ENCODE assay signal across 8 cellular contexts in the genomic region with DNA sequence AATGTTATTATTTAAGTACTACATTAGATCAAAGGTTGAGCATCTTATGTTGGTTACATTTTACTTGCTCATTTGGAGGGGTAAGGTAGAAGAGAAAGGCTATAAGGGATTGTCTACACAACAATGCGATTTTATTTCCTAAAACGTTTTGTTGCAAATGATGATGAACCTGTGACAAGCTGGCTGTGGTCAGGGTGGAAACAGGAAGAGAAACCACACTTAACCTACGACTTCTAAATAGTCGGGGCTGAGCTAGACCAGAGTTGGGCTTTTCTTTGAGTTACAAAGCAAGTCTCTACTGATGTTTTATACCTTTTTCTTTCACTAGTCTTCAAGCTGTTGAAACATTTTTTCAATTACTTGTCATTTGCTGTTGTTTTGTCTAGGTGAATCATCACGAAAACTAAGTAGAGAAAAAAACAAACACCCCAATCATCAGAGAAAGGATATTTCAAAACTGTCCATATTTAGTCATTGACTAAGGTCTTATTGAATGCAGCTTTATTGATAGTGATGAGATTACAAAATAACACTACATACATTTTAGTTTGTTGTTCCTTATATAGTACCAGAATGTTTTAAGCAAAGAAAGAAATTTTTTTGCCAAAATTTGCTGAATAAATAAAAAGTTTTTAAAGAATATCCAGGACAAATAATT. TPM values are rescaled to one million over a fixed set of nuclear protein-coding genes. Genes with fewer than 3 reads are reported as not detected.
DNase-seq lines count a peak whose midpoint lies in the region; ATAC-seq lines count a peak whose summit lies in the region.

No MANE protein-coding gene starts in this region.

- H3K4me1 Mint-ChIP-seq in T-cell (peaks cover 26 to 40% (median 34%) of the 10 kb centered on the region in 3 donors), memory B cell (peaks cover 34% of the 10 kb centered on the region)

- ATAC-seq in activated CD4-positive, CD25-positive, alpha-beta regulatory T cell treated with anti-CD3 and anti-CD28 coated beads, Interleukin-2, amount 50 U/mL, for 24 hours = peak; percentile 51 to 55
- ATAC-seq in HG03103 (IDR thresholded peaks at IDR 0.05; ENCODE audit: low read depth, unreplicated experiment) (peak; percentile 70), T-cell (replicated peaks in 1 of 4) (peak; percentile 29 to 39 (median 34)), memory B cell (ENCODE audit: low read depth) (peak; percentile 51)

- peak overlapping the region; percentile 88 to 95 for H3K27ac Mint-ChIP-seq in T-cell
- H3K27ac Mint-ChIP-seq in memory B cell = peak overlapping the region; percentile 85

- no peaks in the 10 kb centered on the region for H3K27me3 Mint-ChIP-seq in T-cell
- H3K27me3 Mint-ChIP-seq in memory B cell = no peaks in the 10 kb centered on the region

- CTCF ChIA-PET in T-cell (lab: Charles Lee) = interaction anchor here (0.7 to 1.7 kb wide), 6 partner anchors 79 to 762 kb away, joined by 3 to 6 read pairs (median 4); no protein-coding TSS in a partner anchor

- H3K4me3 Mint-ChIP-seq in T-cell (peak overlapping the region; percentile 10 to 34 (median 28)), memory B cell (peak overlapping the region; percentile 58)

- H3K36me3 Mint-ChIP-seq in T-cell (no peaks in the 10 kb centered on the region), memory B cell (no peaks in the 10 kb centered on the region)

- H3K9me3 Mint-ChIP-seq in T-cell (no peaks in the 10 kb centered on the region), memory B cell (no peaks in the 10 kb centered on the region)

- POLR2A ChIA-PET in T-cell (lab: Charles Lee) = no interaction called here

- no peak for DNase-seq in activated CD4-positive, CD25-positive, alpha-beta regulatory T cell treated with anti-CD3 and anti-CD28 coated beads, Interleukin-2, amount 50 U/mL, for 72 hours
- DNase-seq in T-cell (peak in 32 of 34 experiments; percentile 1 to 54 (median 30)), memory B cell (ENCODE audit: low spot score in 2 of 2) (peak in 1 of 2 donors; percentile 55), NCI-H510A (lab: John Stamatoyannopoulos, UW) (no peak), anterior cingulate cortex (lab: John Stamatoyannopoulos, UW) (no peak), NCI-H1694 (lab: John Stamatoyannopoulos, UW) (no peak)

RNA-seq across cellular contexts. Expression of a gene that starts 18.0 kb away (rescaled TPM):
- total RNA-seq in T-cell = under 1 TPM in 3 of 5 donors, not detected in 2; 0.25 to 0.58 (median 0.43) TPM

Comparison
In these comparisons a context has a peak if more than half of its experiments do, and no peak if none do; other contexts are left out.
1. DNase-seq: peak in T-cell (32 of 34); none in activated CD4-positive, CD25-positive, alpha-beta regulatory T cell treated with anti-CD3 and anti-CD28 coated beads, Interleukin-2, amount 50 U/mL, for 72 hours (single experiment), NCI-H510A (single experiment), anterior cingulate cortex (0 of 58) and NCI-H1694 (single experiment).
2. Peak in every context shown above with its lines, with median percentiles within 50 percentile points of each other: ATAC-seq.